8 cellular contexts compared by ENCODE assay signal in the genomic region with DNA sequence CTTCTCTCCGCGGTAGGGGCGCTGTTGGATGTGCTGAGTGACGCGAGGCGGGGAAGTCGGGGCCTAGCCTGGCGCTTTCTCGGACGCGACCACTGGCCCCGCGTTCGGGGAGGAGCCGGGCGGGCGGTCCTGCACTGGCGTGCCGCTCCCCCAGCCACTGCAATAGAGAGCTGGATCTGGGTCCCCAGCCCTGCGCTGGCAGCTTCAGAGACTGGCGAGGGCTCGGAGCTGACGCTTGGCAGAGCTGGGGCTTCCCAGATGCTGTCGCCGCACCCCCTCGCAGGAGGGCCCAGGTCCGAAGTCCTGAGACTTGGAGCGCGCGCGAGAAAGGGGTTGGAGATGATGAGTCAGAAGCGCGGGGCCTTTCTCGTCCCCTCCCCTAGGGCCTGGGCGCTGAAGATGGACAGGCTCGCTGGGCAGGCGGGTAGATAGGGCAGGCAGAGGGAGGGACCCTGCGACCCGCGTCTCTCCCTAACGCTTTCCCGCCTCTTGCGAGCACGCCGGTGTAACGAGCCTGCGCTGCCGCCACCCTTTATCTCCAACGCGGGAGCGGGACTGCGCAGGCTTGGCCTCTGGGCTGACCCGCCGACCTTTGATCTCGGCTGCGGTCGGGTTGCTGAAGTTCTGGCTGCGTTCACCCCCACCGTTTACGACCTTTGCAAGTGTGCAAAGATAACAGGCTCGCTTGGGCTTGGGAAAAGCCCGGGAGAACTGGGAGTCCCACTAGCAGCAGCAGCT. TPM values are rescaled to one million over a fixed set of nuclear protein-coding genes. Genes with fewer than 3 reads are reported as not detected.
DNase-seq lines count a peak whose midpoint lies in the region; ATAC-seq and TF ChIP-seq lines count a peak whose summit lies in the region.

No MANE protein-coding gene starts in this region.

- no peak for TF ChIP-seq RAD21 in IMR-90 (IDR thresholded peaks at IDR 0.05; ENCODE audit: low read length)

- POLR2A ChIA-PET in IMR-90 (lab: Charles Lee; ENCODE audit: unreplicated experiment) = interaction anchor here (0.6 to 1.0 kb wide), 2 partner anchors 33 to 105 kb away, joined by 3 to 4 read pairs; partner anchors contain the start of genes ARHGEF40 and SLC39A2
- POLR2A ChIA-PET in OCI-LY7 (lab: Charles Lee) = interaction anchor here (0.8 to 3.3 kb wide), 8 partner anchors 9 to 123 kb away, joined by 3 to 31 read pairs (median 9); partner anchors contain the start of gene ARHGEF40

- dilution Hi-C loops in IMR-90 (cut with HindIII; ENCODE audit: low sequenced_read_pairs, unreplicated experiment) = no loop called here

- H3K9me3 ChIP-seq in IMR-90 (ENCODE audit: control insufficient read depth, insufficient read depth, low read length) = no peaks in the 10 kb centered on the region
- H3K9me3 ChIP-seq in OCI-LY7 (ENCODE audit: low read length) = no peaks in the 10 kb centered on the region

- H3K79me1 ChIP-seq in IMR-90 (ENCODE audit: low read depth in 1 of 2, low read length in 2 of 2) = 0 out of 4 replicates have a peak, but pooled peaks cover 0 to 2% of the 10 kb centered on the region in 2 experiments

- peak overlapping the region; percentile 80 for H2BK20ac ChIP-seq in IMR-90 (ENCODE audit: low read depth, low read length)

- H4K91ac ChIP-seq in IMR-90 (ENCODE audit: insufficient read depth, low read depth, low read length) = peak overlapping the region; percentile 94

- no peak overlapping the region; the same call in 2 of the 3 replicates for H2BK15ac ChIP-seq in IMR-90 (ENCODE audit: low read depth, low read length)

- H2BK120ac ChIP-seq in IMR-90 (ENCODE audit: low read depth, low read length) = peak overlapping the region; percentile 97

- peak overlapping the region; percentile 86 for H3K4me2 ChIP-seq in IMR-90 (ENCODE audit: low read depth, low read length)
- H3K4me2 ChIP-seq in OCI-LY7 (ENCODE audit: low read length) = peak overlapping the region; percentile 92

- H4K8ac ChIP-seq in IMR-90 (ENCODE audit: low read depth in 2 of 2, low read length in 2 of 2) = peak overlapping the region; percentile 39 to 95

- H3K4me3 ChIP-seq in IMR-90 (ENCODE audit: insufficient read depth, low read depth, low read length) = peak overlapping the region; percentile 60
- H3K4me3 ChIP-seq in OCI-LY7 (ENCODE audit: low read depth, low read length, poor library complexity, severe bottlenecking) = peak overlapping the region; percentile 85
- H3K4me3 ChIP-seq in epithelial cell of proximal tubule (ENCODE audit: low read depth, low read length) = peak overlapping the region; percentile 73

- peaks cover 3% of the 10 kb centered on the region; the same call in 1 of the 2 replicates for H3K9me1 ChIP-seq in IMR-90 (ENCODE audit: insufficient read depth, low read length)

- peak overlapping the region; percentile 95 for H2BK5ac ChIP-seq in IMR-90 (ENCODE audit: low read depth, low read length, poor library complexity, severe bottlenecking)

- peaks cover 6% of the 10 kb centered on the region for H3K4me1 ChIP-seq in IMR-90 (ENCODE audit: control insufficient read depth, insufficient read depth, low read length)
- peaks cover 45% of the 10 kb centered on the region for H3K4me1 ChIP-seq in OCI-LY7 (ENCODE audit: insufficient read depth, low read length, poor library complexity, severe bottlenecking)

- H2AK5ac ChIP-seq in IMR-90 (ENCODE audit: low read depth, low read length) = peak overlapping the region; percentile 36

- H3K9ac ChIP-seq in IMR-90 (ENCODE audit: low read depth, low read length) = peak overlapping the region; percentile 88

- CTCF ChIA-PET in IMR-90 (lab: Yijun Ruan, JAX) = interaction anchor here (0.6 to 4.2 kb wide), 14 partner anchors 10 to 1069 kb away, joined by 3 to 44 read pairs (median 4); no protein-coding TSS in a partner anchor
- CTCF ChIA-PET in OCI-LY7 (lab: Charles Lee; ENCODE audit: unreplicated experiment) = interaction anchor here (1.0 to 2.6 kb wide), 9 partner anchors 8 to 352 kb away, joined by 3 to 23 read pairs (median 7); partner anchors contain the start of genes ARHGEF40 and CHD8

- peak overlapping the region; percentile 91 for H3K56ac ChIP-seq in IMR-90 (ENCODE audit: extremely low read depth, insufficient read depth, low read length)

- peak overlapping the region; percentile 73; the same call in 1 of the 2 replicates for H4K5ac ChIP-seq in IMR-90 (ENCODE audit: low read depth, low read length)

- no peaks in the 10 kb centered on the region for H3K36me3 ChIP-seq in IMR-90 (ENCODE audit: control insufficient read depth, insufficient read depth, low read length)
- H3K36me3 ChIP-seq in OCI-LY7 (ENCODE audit: insufficient read depth, low read length) = no peaks in the 10 kb centered on the region

- 0% methylated on average over 22 of the region's 62 CpGs; no CpG with 5 or more reads in 1 of the 2 experiments for WGBS in IMR-90 (ENCODE audit: extremely low coverage in 2 of 2, insufficient read length in 1 of 2), 2 experiments

- peak; percentile 64; the same call in 1 of the 2 replicates for TF ChIP-seq POLR2A in IMR-90 (IDR thresholded peaks at IDR 0.05; ENCODE audit: low read depth, low read length)

- TF ChIP-seq CTCF in IMR-90 (conservative IDR thresholded peaks at IDR 0.05; ENCODE audit: low read depth, low read length) (peak; percentile 94), OCI-LY7 (conservative IDR thresholded peaks at IDR 0.05; ENCODE audit: low read length) (0 out of 2 replicates have a peak, but pooled peaks have one; percentile 76), epithelial cell of proximal tubule (conservative IDR thresholded peaks at IDR 0.05; ENCODE audit: low read depth, low read length) (peak; percentile 70)

- H4K20me1 ChIP-seq in IMR-90 (ENCODE audit: insufficient read depth, low read length) (no peaks in the 10 kb centered on the region), OCI-LY7 (ENCODE audit: insufficient read depth, low read length) (no peaks in the 10 kb centered on the region)

- DNase-seq in DMS153 treated with DMSO at 0.1 percent for 48 hours (lab: John Stamatoyannopoulos, UW; ENCODE audit: unreplicated experiment) (peak; percentile 95), IMR-90 (peak; percentile 94), OCI-LY7 (ENCODE audit: low spot score) (peak; percentile 97), activated T-cell treated with anti-CD3 and anti-CD28 coated beads for 48 hours (ENCODE audit: low read depth) (peak; percentile 88), epithelial cell of proximal tubule (ENCODE audit: low read depth) (peak; percentile 67), mucosa of gallbladder (ENCODE audit: low spot score) (peak; percentile 96)
- peak; percentile 90 for DNase-seq in stimulated activated CD8-positive, alpha-beta memory T cell treated with anti-CD3 and anti-CD28 coated beads, Interleukin-4, amount 100 ng/mL, for 24 hours (ENCODE audit: low read depth)

- H3K79me2 ChIP-seq in OCI-LY7 (ENCODE audit: insufficient read depth, low read depth, low read length) = no peaks in the 10 kb centered on the region

- H3K4ac ChIP-seq in IMR-90 (ENCODE audit: low read depth, low read length) = peak overlapping the region; percentile 93

- H3K9me2 ChIP-seq in OCI-LY7 (ENCODE audit: insufficient read depth, low read length) = no peaks in the 10 kb centered on the region

- peak overlapping the region; percentile 100 for H2AFZ ChIP-seq in IMR-90 (replicated peaks; ENCODE audit: low read length, poor library complexity)
- H2AFZ ChIP-seq in OCI-LY7 (ENCODE audit: low read length) = peak overlapping the region; percentile 67

- intact Hi-C loops in IMR-90 (cut with micrococcal nuclease) = loop anchor here (1.0 to 5.0 kb wide), 6 partner anchors 12 to 422 kb away; partner anchors contain the start of gene RNASE4
- intact Hi-C loops in OCI-LY7 (cut with micrococcal nuclease; ENCODE audit: unreplicated experiment) = loop anchor here (1.0 to 10.0 kb wide), 6 partner anchors 12 to 419 kb away; partner anchors contain the start of genes ANG and RNASE4

- H3K18ac ChIP-seq in IMR-90 (ENCODE audit: low read depth, low read length) = peak overlapping the region; percentile 77; the same call in 1 of the 2 replicates

- H3K27me3 ChIP-seq in IMR-90 (ENCODE audit: control insufficient read depth, insufficient read depth, low read length) = no peaks in the 10 kb centered on the region

- no TSS peak for BruUV-seq in IMR-90 (replicated peaks; lab: Mats Ljungman, UMichigan)
- BruUV-seq in OCI-LY7 (replicated peaks; lab: Mats Ljungman, UMichigan) = TSS peak; percentile 95

- ATAC-seq in GM21529 (IDR thresholded peaks at IDR 0.05; ENCODE audit: unreplicated experiment) = peak; percentile 90
- ATAC-seq in IMR-90 (ENCODE audit: low read depth) = peak; percentile 92

- peak overlapping the region; percentile 90 for H3K14ac ChIP-seq in IMR-90 (replicated peaks; ENCODE audit: low read depth, low read length)

- H3K27ac ChIP-seq in IMR-90 (ENCODE audit: insufficient read depth, low read length) (peak overlapping the region; percentile 94), OCI-LY7 (ENCODE audit: low read depth, low read length, poor library complexity, severe bottlenecking) (peak overlapping the region; percentile 59)

- peak overlapping the region; percentile 69 for H3K23ac ChIP-seq in IMR-90 (ENCODE audit: low read depth, low read length)

- H2AK9ac ChIP-seq in IMR-90 (replicated peaks; ENCODE audit: low read depth, low read length, poor library complexity) = peak overlapping the region; percentile 89

- in situ Hi-C loops in IMR-90 (cut with MboI; ENCODE audit: low sequenced_read_pairs) = loop anchor here (5.0 kb wide), 1 partner anchor 87 kb away; no protein-coding TSS in a partner anchor

RNA-seq across cellular contexts. Expression of gene TMEM253, which starts 3.0 kb away (rescaled TPM):
- total RNA-seq in IMR-90 (2012; rRNA removed) (not detected in 2 replicates), OCI-LY7 (2022) (0.88 and 0.89 TPM in 2 replicates), epithelial cell of proximal tubule (0.43 TPM in 1 of 2 replicates, not detected in the other), mucosa of gallbladder (4.3 TPM)
- polyA plus RNA-seq in IMR-90 (2012; rRNA removed) = 0.07 TPM in 1 of 2 replicates, not detected in the other
- polyA plus RNA-seq in IMR-90 (2012; cell fraction: cytosol; rRNA removed) = 0.06 TPM in 1 of 2 replicates, not detected in the other
- 0.16 and 0.32 TPM in 2 replicates for polyA plus RNA-seq in IMR-90 (2012; cell fraction: nucleus; rRNA removed; ENCODE audit: low replicate concordance)
- 1.2 TPM in 1 of 2 replicates, not detected in the other for total RNA-seq in OCI-LY7 (2014; rRNA removed; shearing (Covaris generic))

RNA-seq across cellular contexts. Expression of gene ZNF219, which starts 5.4 kb away (rescaled TPM):
- total RNA-seq in IMR-90 (2012; rRNA removed) (0.83 and 0.90 TPM in 2 replicates), OCI-LY7 (2022) (13.2 and 15.5 TPM in 2 replicates), epithelial cell of proximal tubule (11.2 and 18.6 TPM in 2 replicates), mucosa of gallbladder (57.5 TPM)
- 3.8 and 4.6 TPM in 2 replicates for polyA plus RNA-seq in IMR-90 (2012; rRNA removed)
- 2.6 and 6.7 TPM in 2 replicates for polyA plus RNA-seq in IMR-90 (2012; cell fraction: cytosol; rRNA removed)
- 15.6 and 20.5 TPM in 2 replicates for polyA plus RNA-seq in IMR-90 (2012; cell fraction: nucleus; rRNA removed; ENCODE audit: low replicate concordance)
- 5.2 and 9.8 TPM in 2 replicates for total RNA-seq in OCI-LY7 (2014; rRNA removed; shearing (Covaris generic))

RNA-seq across cellular contexts. Expression of gene ARHGEF40, which starts 33.8 kb away (rescaled TPM):
- total RNA-seq in IMR-90 (2012; rRNA removed) = 16.1 and 18.1 TPM in 2 replicates
- 58.4 and 62.8 TPM in 2 replicates for polyA plus RNA-seq in IMR-90 (2012; rRNA removed)
- polyA plus RNA-seq in IMR-90 (2012; cell fraction: cytosol; rRNA removed) = 39.2 and 43.6 TPM in 2 replicates
- polyA plus RNA-seq in IMR-90 (2012; cell fraction: nucleus; rRNA removed; ENCODE audit: low replicate concordance) = 101 and 167 TPM in 2 replicates
- total RNA-seq in OCI-LY7 (2014; rRNA removed; shearing (Covaris generic)) = 1.3 and 4.3 TPM in 2 replicates
- total RNA-seq in OCI-LY7 (2022) = 2.0 TPM in 2 replicates
- 24.2 and 42.7 TPM in 2 replicates for total RNA-seq in epithelial cell of proximal tubule
- 124 TPM for total RNA-seq in mucosa of gallbladder

RNA-seq across cellular contexts. Expression of gene RNASE8, which starts 46.3 kb away (rescaled TPM):
- total RNA-seq in IMR-90 (2012; rRNA removed) = not detected in 2 replicates
- not detected in 2 replicates for polyA plus RNA-seq in IMR-90 (2012; rRNA removed)
- polyA plus RNA-seq in IMR-90 (2012; cell fraction: cytosol; rRNA removed) = not detected in 2 replicates
- not detected in 2 replicates for polyA plus RNA-seq in IMR-90 (2012; cell fraction: nucleus; rRNA removed; ENCODE audit: low replicate concordance)
- not detected in 2 replicates for total RNA-seq in OCI-LY7 (2014; rRNA removed; shearing (Covaris generic))
- total RNA-seq in OCI-LY7 (2022) = not detected in 2 replicates
- not detected in 2 replicates for total RNA-seq in epithelial cell of proximal tubule
- not detected for total RNA-seq in mucosa of gallbladder

RNA-seq across cellular contexts. Expression of gene OR5AU1, which starts 52.0 kb away (rescaled TPM):
- total RNA-seq in IMR-90 (2012; rRNA removed) (not detected in 2 replicates), OCI-LY7 (2022) (not detected in 2 replicates), epithelial cell of proximal tubule (not detected in 2 replicates), mucosa of gallbladder (not detected)
- not detected in 2 replicates for polyA plus RNA-seq in IMR-90 (2012; rRNA removed)
- not detected in 2 replicates for polyA plus RNA-seq in IMR-90 (2012; cell fraction: cytosol; rRNA removed)
- not detected in 2 replicates for polyA plus RNA-seq in IMR-90 (2012; cell fraction: nucleus; rRNA removed; ENCODE audit: low replicate concordance)
- total RNA-seq in OCI-LY7 (2014; rRNA removed; shearing (Covaris generic)) = not detected in 2 replicates

Comparison
In these comparisons a context has a peak if more than half of its experiments do, and no peak if none do; other contexts are left out.
1. Peak in every context shown above with its lines: DNase-seq, ATAC-seq, H3K4me3 ChIP-seq and H3K27ac ChIP-seq.